ENCODE assay signal across 34 cellular contexts in genomic region chr9:7009065-7009464, GRCh38.
"Had no signal": no experiment of that assay in that cellular context is flagged by ENCODE, and none has a peak within 500 bp of the region (broad histone marks: within the 10 kb centered on the region; RNA-seq: fewer than 3 reads in every experiment).

No MANE protein-coding gene starts in this region.

- H3K27me3 ChIP-seq: MG63 had no signal

- H3K9me3 ChIP-seq: MG63 had no signal

- H3K4me3 ChIP-seq: MG63 had no signal

- H3K36me3 ChIP-seq: MG63 had no signal

- DNase-seq: Kasumi-1, MG63, MM.1S, MV-4-11, NCI-H1048, NCI-H1092, NCI-H1092 treated with DMSO at 0.1 percent for 48 hours, NCI-H1105, NCI-H1105 treated with DMSO at 0.1 percent for 48 hours, NCI-H1417, NCI-H1417 treated with DMSO at 0.1 percent for 48 hours, NCI-H1436, NCI-H1436 treated with DMSO at 0.1 percent for 48 hours, NCI-H146, NCI-H1694, NCI-H1694 treated with DMSO at 0.1 percent for 48 hours, NCI-H187, NCI-H187 treated with DMSO at 0.1 percent for 48 hours, NCI-H1930, NCI-H2029, NCI-H2029 treated with DMSO at 0.1 percent for 48 hours, NCI-H2081, NCI-H2081 treated with DMSO at 0.1 percent for 48 hours, NCI-H2107, NCI-H2171, NCI-H2171 treated with DMSO at 0.1 percent for 48 hours, NCI-H2227 treated with DMSO at 0.1 percent for 48 hours, NCI-H226, NCI-H345, NCI-H446, NCI-H446 treated with DMSO at 0.1 percent for 48 hours, NCI-H510A, NCI-H510A treated with DMSO at 0.1 percent for 48 hours, NCI-H524 had no signal
